In genomic region chr3:197031315-197032285, GRCh38 we compare ENCODE assay signal across 8 cellular contexts. TPM values are rescaled to one million over a fixed set of nuclear protein-coding genes. Genes with fewer than 3 reads are reported as not detected.
DNase-seq lines count a peak whose midpoint lies in the region; ATAC-seq and TF ChIP-seq lines count a peak whose summit lies in the region.

No MANE protein-coding gene starts in this region.

- peaks cover 9% of the 10 kb centered on the region for H3K4me1 ChIP-seq in testis

- H3K27me3 ChIP-seq in testis, result no peaks in the 10 kb centered on the region

- no peak for TF ChIP-seq CTCF in testis (IDR thresholded peaks at IDR 0.05)

- H3K4me3 ChIP-seq in testis, result no peak overlapping the region

- no peaks in the 10 kb centered on the region for H3K36me3 ChIP-seq in testis (ENCODE audit: low read depth, missing control alignments)

- intact Hi-C loops in testis (cut with DNase I; ENCODE audit: low total_unique reads), result no loop called here

- H3K4me1 Mint-ChIP-seq in activated T-cell treated with anti-CD3 and anti-CD28 coated beads, Interleukin-2, amount 50 U/mL, for 24 hours (ENCODE audit: low read depth), result peaks cover 26% of the 10 kb centered on the region

- TF ChIP-seq POLR2A in testis (IDR thresholded peaks at IDR 0.05), result no peak

- no peaks in the 10 kb centered on the region for H3K9me3 ChIP-seq in testis

- no peak for DNase-seq in activated T-cell treated with anti-CD3 and anti-CD28 coated beads, Interleukin-2, amount 50 U/mL, for 24 hours
- no peak for DNase-seq in activated T-cell treated with anti-CD3 and anti-CD28 coated beads for 4 hours
- peak; percentile 100 for DNase-seq in amniotic epithelial cell (ENCODE audit: low read depth)
- peak; percentile 73 for DNase-seq in inferior parietal cortex (ENCODE audit: extremely low spot score)
- DNase-seq in testis, result peak; percentile 86
- no peak for DNase-seq in central memory CD4-positive, alpha-beta T cell
- DNase-seq in NCI-H2029 (lab: John Stamatoyannopoulos, UW), result no peak

- no peak overlapping the region for H3K27ac ChIP-seq in testis

- no peaks in the 10 kb centered on the region for H3K36me3 Mint-ChIP-seq in activated T-cell treated with anti-CD3 and anti-CD28 coated beads, Interleukin-2, amount 50 U/mL, for 24 hours (ENCODE audit: low read depth)

- 38 to 44% methylated on average over 12 of the region's 12 CpGs for WGBS in testis, 2 donors

- H3K27me3 Mint-ChIP-seq in activated T-cell treated with anti-CD3 and anti-CD28 coated beads, Interleukin-2, amount 50 U/mL, for 24 hours, result peaks cover 30% of the 10 kb centered on the region

- no peak overlapping the region for H3K4me3 Mint-ChIP-seq in activated T-cell treated with anti-CD3 and anti-CD28 coated beads, Interleukin-2, amount 50 U/mL, for 24 hours

- H3K27ac Mint-ChIP-seq in activated T-cell treated with anti-CD3 and anti-CD28 coated beads, Interleukin-2, amount 50 U/mL, for 24 hours, result peak overlapping the region; percentile 59

- H3K9me3 Mint-ChIP-seq in activated T-cell treated with anti-CD3 and anti-CD28 coated beads, Interleukin-2, amount 50 U/mL, for 24 hours, result no peaks in the 10 kb centered on the region

- no peak for ATAC-seq in HG03280 (IDR thresholded peaks at IDR 0.05; ENCODE audit: unreplicated experiment)

RNA-seq across cellular contexts. Expression of gene MELTF, which starts 2.0 kb away (rescaled TPM):
- total RNA-seq in testis, result 10 to 100 TPM; 11.1 to 14.7 TPM
- 5.7 TPM for polyA plus RNA-seq in testis (ENCODE audit: insufficient read depth, low read depth, low replicate concordance)

Comparison
In these comparisons a context has a peak if more than half of its experiments do, and no peak if none do; other contexts are left out.
1. DNase-seq: peak in amniotic epithelial cell (single experiment), inferior parietal cortex (single experiment) and testis (single experiment); none in activated T-cell treated with anti-CD3 and anti-CD28 coated beads, Interleukin-2, amount 50 U/mL, for 24 hours (single experiment), activated T-cell treated with anti-CD3 and anti-CD28 coated beads for 4 hours (single experiment), central memory CD4-positive, alpha-beta T cell (single experiment) and NCI-H2029 (single experiment).